10 cellular contexts compared by ENCODE assay signal in genomic region chr2:205754924-205755321, GRCh38.
DNase-seq lines count a peak whose midpoint lies in the region; ATAC-seq and TF ChIP-seq lines count a peak whose summit lies in the region.
"Had no signal": no experiment of that assay in that cellular context is flagged by ENCODE, and none has a peak within 500 bp of the region (broad histone marks: within the 10 kb centered on the region; RNA-seq: fewer than 3 reads in every experiment).

No MANE protein-coding gene starts in this region.

- peaks cover 11% of the 10 kb centered on the region for H3K4me1 ChIP-seq in HUES48 (ENCODE audit: control insufficient read depth, insufficient read depth, low read length)
- H3K4me1 ChIP-seq in left lung, result peaks cover 13 to 23% of the 10 kb centered on the region in 2 donors
- peaks cover 0 to 71% (median 57%) of the 10 kb centered on the region in 4 donors for H3K4me1 ChIP-seq in tibial artery

- H3K27ac ChIP-seq in HUES48 (ENCODE audit: low read depth, low read length), result peak overlapping the region; percentile 16
- H3K27ac ChIP-seq in left lung, result peak overlapping the region; percentile 4 to 30
- peak overlapping the region; percentile 82 for H3K27ac ChIP-seq in tibial artery

- TF ChIP-seq CTCF in left lung (IDR thresholded peaks at IDR 0.05), result no peak
- no peak for TF ChIP-seq CTCF in tibial artery (IDR thresholded peaks at IDR 0.05)

- H3K36me3 ChIP-seq in HUES48 (ENCODE audit: control insufficient read depth, insufficient read depth, low read length) (peaks cover 18% of the 10 kb centered on the region), left lung (peaks cover 0 to 21% of the 10 kb centered on the region in 2 donors), tibial artery (peaks cover 0 to 3% (median 0%) of the 10 kb centered on the region in 3 donors)

- peak; percentile 87 for DNase-seq in astrocyte of the hippocampus (ENCODE audit: low read depth, low spot score)
- no peak for DNase-seq in left lung
- no peak for DNase-seq in tibial artery
- no peak for DNase-seq in NCI-H1694 (lab: John Stamatoyannopoulos, UW)
- no peak for DNase-seq in superior temporal gyrus (ENCODE audit: extremely low spot score)
- DNase-seq in GM19240 (ENCODE audit: insufficient read length, low spot score), result no peak
- no peak for DNase-seq in activated CD8-positive, alpha-beta memory T cell treated with anti-CD3 and anti-CD28 coated beads for 24 hours
- DNase-seq: dorsolateral prefrontal cortex, islet precursor cell had no signal

- no peak overlapping the region for H3K9ac ChIP-seq in HUES48 (ENCODE audit: low read depth, low read length)

- intact Hi-C loops in left lung (cut with DNase I), result no loop called here
- intact Hi-C loops in tibial artery (cut with DNase I; ENCODE audit: low total_unique reads), result no loop called here

- H3K4me3 ChIP-seq in HUES48 (ENCODE audit: low read depth, low read length), result no peak overlapping the region
- no peak overlapping the region for H3K4me3 ChIP-seq in left lung
- H3K4me3 ChIP-seq in tibial artery, result no peak overlapping the region
- H3K4me3 ChIP-seq: dorsolateral prefrontal cortex had no signal

- H3K27me3 ChIP-seq in HUES48 (ENCODE audit: control insufficient read depth, insufficient read depth, low read length) (no peaks in the 10 kb centered on the region), left lung (no peaks in the 10 kb centered on the region), tibial artery (no peaks in the 10 kb centered on the region)
- H3K27me3 ChIP-seq: dorsolateral prefrontal cortex had no signal

- no peaks in the 10 kb centered on the region for H3K9me3 ChIP-seq in HUES48 (ENCODE audit: control insufficient read depth, insufficient read depth, low read length)
- no peaks in the 10 kb centered on the region for H3K9me3 ChIP-seq in left lung
- H3K9me3 ChIP-seq in tibial artery, result no peaks in the 10 kb centered on the region

- peak; percentile 71 for ATAC-seq in left lung

Comparison
In these comparisons a context has a peak if more than half of its experiments do, and no peak if none do; other contexts are left out.
1. H3K27ac ChIP-seq: peak in every context shown above with its lines; median percentile 82 in tibial artery; 17 in left lung; 16 in HUES48.